2 cellular contexts compared by ENCODE assay signal in genomic region chr17:76709077-76709950, GRCh38.
TF ChIP-seq lines count a peak whose summit lies in the region.

No MANE protein-coding gene starts in this region.

TF ChIP-seq in GM23338, 12 proteins besides CTCF, POLR2A, EP300 and RAD21:
- TF ChIP-seq ZNF331 (CRISPR knock-in tag; IDR thresholded peaks at IDR 0.05; ENCODE audit: low read depth) (no peak), REST (IDR thresholded peaks at IDR 0.05; ENCODE audit: unreplicated experiment) (no peak), POLR2AphosphoS5 (IDR thresholded peaks at IDR 0.05; ENCODE audit: low read depth) (no peak), ZNF114 (CRISPR knock-in tag; IDR thresholded peaks at IDR 0.05) (no peak), EZH2phosphoT487 (IDR thresholded peaks at IDR 0.05; ENCODE audit: unreplicated experiment) (no peak)

TF ChIP-seq in endothelial cell of umbilical vein, 7 proteins besides CTCF, POLR2A, EP300 and RAD21:
- TF ChIP-seq POLR2AphosphoS5 (IDR thresholded peaks at IDR 0.05; ENCODE audit: insufficient read depth, low read depth, low read length) (no peak), MAX (IDR thresholded peaks at IDR 0.05; ENCODE audit: insufficient read depth, insufficient read length) (no peak), JUN (IDR thresholded peaks at IDR 0.05; ENCODE audit: borderline replicate concordance, insufficient read depth, insufficient read length, low read depth) (no peak), EZH2 (IDR thresholded peaks at IDR 0.05; ENCODE audit: borderline replicate concordance, low read depth, low read length, severe bottlenecking) (no peak), FOS (IDR thresholded peaks at IDR 0.05; ENCODE audit: borderline replicate concordance, insufficient read depth, low read length) (no peak), GATA2 (IDR thresholded peaks at IDR 0.05; ENCODE audit: insufficient read depth, insufficient read length, low read depth, low read length) (no peak), MYC (IDR thresholded peaks at IDR 0.05; ENCODE audit: low read depth, low read length) (no peak)
